ENCODE assay signal across 16 cellular contexts in the genomic region with DNA sequence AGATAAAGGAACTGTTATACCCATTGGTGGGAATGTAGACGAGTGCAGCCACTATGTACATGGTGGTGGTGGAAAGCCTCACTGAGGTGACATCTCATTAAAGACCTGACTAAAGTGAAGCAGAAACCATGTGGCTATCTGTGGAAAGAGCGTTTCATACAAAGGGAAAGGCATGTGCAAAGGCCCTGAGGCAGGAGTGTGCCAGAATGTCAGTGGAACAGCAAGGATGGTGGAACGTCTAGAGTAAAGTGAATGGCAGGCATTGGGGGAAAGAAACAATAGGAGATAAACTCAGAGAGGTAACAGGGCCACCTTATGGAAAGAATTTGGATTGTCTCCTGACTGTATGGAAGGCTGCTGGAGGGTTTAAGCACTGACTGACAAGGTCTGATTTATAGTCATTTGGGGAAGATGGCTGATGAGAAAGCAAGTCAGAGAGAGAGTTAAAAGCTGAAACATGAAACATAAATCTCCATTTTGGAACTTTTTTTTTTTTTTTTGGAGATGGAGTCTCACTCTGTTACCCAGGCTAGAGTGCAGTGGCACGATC.
"Had no signal": no experiment of that assay in that cellular context is flagged by ENCODE, and none has a peak within 500 bp of the region (broad histone marks: within the 10 kb centered on the region; RNA-seq: fewer than 3 reads in every experiment).

No MANE protein-coding gene starts in this region.

- H3K4me3 Mint-ChIP-seq: activated CD4-positive, alpha-beta T cell treated with anti-CD3 and anti-CD28 coated beads for 36 hours; activated CD8-positive, alpha-beta T cell treated with anti-CD3 and anti-CD28 coated beads for 36 hours; activated naive CD8-positive, alpha-beta T cell treated with anti-CD3 and anti-CD28 coated beads, Interleukin-2, amount 10 ng/mL, durations not matched to agents 7 days and 5 days; activated T-cell treated with anti-CD3 and anti-CD28 coated beads, Interleukin-2, amount 50 U/mL, for 72 hours; neural crest cell had no signal

- H3K36me3 ChIP-seq: pancreas, thyroid gland, uterus had no signal

- H3K4me1 ChIP-seq: pancreas, thyroid gland, uterus had no signal

- H3K27ac Mint-ChIP-seq: activated CD4-positive, alpha-beta T cell treated with anti-CD3 and anti-CD28 coated beads for 36 hours; activated CD8-positive, alpha-beta T cell treated with anti-CD3 and anti-CD28 coated beads for 36 hours; activated naive CD8-positive, alpha-beta T cell treated with anti-CD3 and anti-CD28 coated beads, Interleukin-2, amount 10 ng/mL, durations not matched to agents 7 days and 5 days; activated T-cell treated with anti-CD3 and anti-CD28 coated beads, Interleukin-2, amount 50 U/mL, for 72 hours had no signal

- H3K27ac ChIP-seq: pancreas, skin epidermis, thyroid gland, uterus had no signal

- H3K9me3 Mint-ChIP-seq: activated CD8-positive, alpha-beta T cell treated with anti-CD3 and anti-CD28 coated beads for 36 hours; activated naive CD8-positive, alpha-beta T cell treated with anti-CD3 and anti-CD28 coated beads, Interleukin-2, amount 10 ng/mL, durations not matched to agents 7 days and 5 days had no signal

- H3K9me3 ChIP-seq: pancreas, thyroid gland, uterus had no signal

- DNase-seq: activated CD4-positive, alpha-beta T cell treated with anti-CD3 and anti-CD28 coated beads for 36 hours; activated CD8-positive, alpha-beta memory T cell treated with anti-CD3 and anti-CD28 coated beads, Interleukin-2, amount 50 U/mL, for 4 hours; activated CD8-positive, alpha-beta T cell treated with anti-CD3 and anti-CD28 coated beads for 36 hours; activated naive CD8-positive, alpha-beta T cell treated with anti-CD3 and anti-CD28 coated beads, Interleukin-2, amount 10 ng/mL, durations not matched to agents 7 days and 5 days; activated T-cell treated with anti-CD3 and anti-CD28 coated beads, Interleukin-2, amount 50 U/mL, for 72 hours; anterior cingulate cortex; hypothalamus; left cardiac atrium; pancreas; retina; stimulated activated CD4-positive, alpha-beta T cell treated with anti-CD3 and anti-CD28 coated beads, Interleukin-4, amount 100 ng/mL, for 4 hours; T1000; thyroid gland; uterus had no signal

- H3K4me1 Mint-ChIP-seq: activated CD4-positive, alpha-beta T cell treated with anti-CD3 and anti-CD28 coated beads for 36 hours had no signal

- ATAC-seq: activated CD4-positive, alpha-beta T cell treated with anti-CD3 and anti-CD28 coated beads for 36 hours; activated CD8-positive, alpha-beta T cell treated with anti-CD3 and anti-CD28 coated beads for 36 hours; activated T-cell treated with anti-CD3 and anti-CD28 coated beads, Interleukin-2, amount 50 U/mL, for 72 hours; left cardiac atrium; pancreas had no signal

- H3K27me3 ChIP-seq: pancreas, thyroid gland, uterus had no signal

- H3K4me3 ChIP-seq: pancreas, skin epidermis, thyroid gland, uterus had no signal

- H3K36me3 Mint-ChIP-seq: activated naive CD8-positive, alpha-beta T cell treated with anti-CD3 and anti-CD28 coated beads, Interleukin-2, amount 10 ng/mL, durations not matched to agents 7 days and 5 days had no signal

- H3K27me3 Mint-ChIP-seq: activated CD8-positive, alpha-beta T cell treated with anti-CD3 and anti-CD28 coated beads for 36 hours had no signal
